17 cellular contexts compared by ENCODE assay signal in genomic region chr9:69444021-69444420, GRCh38.
DNase-seq lines count a peak whose midpoint lies in the region; TF ChIP-seq lines count a peak whose summit lies in the region.
"Had no signal": no experiment of that assay in that cellular context is flagged by ENCODE, and none has a peak within 500 bp of the region (broad histone marks: within the 10 kb centered on the region; RNA-seq: fewer than 3 reads in every experiment).

No MANE protein-coding gene starts in this region.

- DNase-seq in EL (peak; percentile 83), M059J (ENCODE audit: low read depth) (peak; percentile 72), epithelial cell of esophagus (ENCODE audit: low read depth) (peak; percentile 55), non-pigmented ciliary epithelial cell (ENCODE audit: low read depth) (peak; percentile 26), NK-92 (lab: John Stamatoyannopoulos, UW; ENCODE audit: unreplicated experiment) (no peak), C1 segment of cervical spinal cord (lab: John Stamatoyannopoulos, UW) (no peak), osteoblast (ENCODE audit: insufficient read length, low spot score, missing footprints) (no peak), Kasumi-1 (lab: John Stamatoyannopoulos, UW) (no peak)
- DNase-seq: activated CD4-positive, CD25-positive, alpha-beta regulatory T cell; CD4-positive, alpha-beta memory T cell; immature natural killer cell; right cardiac atrium; stimulated activated CD4-positive, alpha-beta T cell treated with anti-CD3 and anti-CD28 coated beads, Interleukin-4, amount 100 ng/mL, for 24 hours; T-helper 1 cell had no signal

- no peak overlapping the region for H3K4me2 ChIP-seq in osteoblast (ENCODE audit: insufficient read depth, low read length)

- no peaks in the 10 kb centered on the region for H4K20me1 ChIP-seq in osteoblast (ENCODE audit: insufficient read depth, low read length)

- no peak overlapping the region for H3K27ac ChIP-seq in osteoblast (ENCODE audit: low read depth, low read length)
- H3K27ac ChIP-seq: ascending aorta had no signal

- H3K9me3 ChIP-seq in osteoblast (ENCODE audit: low read depth, low read length), result no peaks in the 10 kb centered on the region
- H3K9me3 ChIP-seq: ascending aorta, HAP-1 had no signal

- no peak overlapping the region for H3K4me3 ChIP-seq in epithelial cell of esophagus (ENCODE audit: low read length)
- H3K4me3 ChIP-seq in osteoblast (ENCODE audit: insufficient read depth, low read length), result no peak overlapping the region
- H3K4me3 ChIP-seq: ascending aorta, GM12878, HAP-1 had no signal

- no peak for TF ChIP-seq CTCF in epithelial cell of esophagus (IDR thresholded peaks at IDR 0.05; ENCODE audit: insufficient read depth, low read depth, low read length, missing control alignments)
- TF ChIP-seq CTCF in osteoblast (IDR thresholded peaks at IDR 0.05; ENCODE audit: extremely low read depth, low read depth, low read length), result no peak

- H3K79me2 ChIP-seq in osteoblast (ENCODE audit: insufficient read depth, low read length), result no peaks in the 10 kb centered on the region

- no peaks in the 10 kb centered on the region for H3K27me3 ChIP-seq in osteoblast (ENCODE audit: insufficient read depth, low read length)
- H3K27me3 ChIP-seq: ascending aorta had no signal

- H3K4me1 ChIP-seq in osteoblast (ENCODE audit: insufficient read depth, low read length), result peaks cover 8% of the 10 kb centered on the region
- H3K4me1 ChIP-seq: ascending aorta, HAP-1 had no signal

- H2AFZ ChIP-seq in osteoblast (ENCODE audit: low read length), result no peak overlapping the region

- no peaks in the 10 kb centered on the region for H3K36me3 ChIP-seq in osteoblast (ENCODE audit: insufficient read depth, low read length)

Comparison
In these comparisons a context has a peak if more than half of its experiments do, and no peak if none do; other contexts are left out.
1. DNase-seq: peak in EL (single experiment), M059J (single experiment), epithelial cell of esophagus (single experiment) and non-pigmented ciliary epithelial cell (single experiment); none in NK-92 (single experiment), C1 segment of cervical spinal cord (0 of 14), osteoblast (single experiment) and Kasumi-1 (0 of 2).